In the genomic region with DNA sequence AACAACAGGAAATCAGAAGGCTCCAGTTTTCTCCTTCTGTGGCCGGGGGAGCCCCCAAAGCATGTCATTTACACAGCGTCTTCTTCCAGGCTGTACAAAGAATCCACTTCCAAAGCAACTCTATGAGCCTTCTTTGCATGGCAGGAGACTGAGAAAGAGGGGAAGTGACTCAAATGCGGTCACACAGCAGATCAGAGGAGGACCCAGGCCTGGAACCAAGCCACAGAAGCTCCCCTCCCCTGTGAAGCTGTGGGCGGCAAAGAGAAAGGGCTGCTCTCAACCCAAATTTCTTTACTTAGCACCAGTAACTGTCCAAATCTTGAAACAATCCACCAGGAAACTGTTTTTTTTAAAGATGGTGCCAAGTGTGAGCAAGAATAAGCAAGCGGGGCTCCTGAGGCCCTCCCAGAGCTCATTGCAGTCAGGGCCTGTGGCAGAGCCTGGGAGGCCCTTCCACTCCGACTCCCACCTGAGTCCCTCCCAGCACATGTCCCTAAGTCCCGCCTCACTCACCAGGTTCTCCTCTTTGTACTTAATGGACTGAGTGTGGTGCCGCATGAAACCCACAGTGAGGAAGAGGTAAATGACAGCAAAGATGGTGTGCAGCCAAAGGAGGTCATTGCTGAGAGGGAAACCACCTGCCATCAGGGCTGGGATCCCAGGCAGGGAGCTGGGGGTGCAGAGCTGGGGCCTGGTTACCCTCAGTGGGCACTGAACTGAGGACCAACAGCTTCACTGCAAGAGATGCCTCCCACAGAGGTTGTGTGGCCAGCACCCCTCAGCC, we compare ENCODE assay signal across 1 cellular context.
A peak's percentile ranks its signal among the peaks of the same experiment; 100 is the strongest.
TF ChIP-seq lines count a peak whose summit lies in the region.

No MANE protein-coding gene starts in this region.

TF ChIP-seq in endothelial cell of umbilical vein, 7 proteins besides CTCF, POLR2A, EP300 and RAD21:
- TF ChIP-seq FOS (IDR thresholded peaks at IDR 0.05; ENCODE audit: borderline replicate concordance, insufficient read depth, low read length) (peak; percentile 63), POLR2AphosphoS5 (IDR thresholded peaks at IDR 0.05; ENCODE audit: insufficient read depth, low read depth, low read length) (no peak), GATA2 (IDR thresholded peaks at IDR 0.05; ENCODE audit: insufficient read depth, insufficient read length, low read depth, low read length) (no peak), MYC (IDR thresholded peaks at IDR 0.05; ENCODE audit: low read depth, low read length) (no peak)
